In the genomic region with DNA sequence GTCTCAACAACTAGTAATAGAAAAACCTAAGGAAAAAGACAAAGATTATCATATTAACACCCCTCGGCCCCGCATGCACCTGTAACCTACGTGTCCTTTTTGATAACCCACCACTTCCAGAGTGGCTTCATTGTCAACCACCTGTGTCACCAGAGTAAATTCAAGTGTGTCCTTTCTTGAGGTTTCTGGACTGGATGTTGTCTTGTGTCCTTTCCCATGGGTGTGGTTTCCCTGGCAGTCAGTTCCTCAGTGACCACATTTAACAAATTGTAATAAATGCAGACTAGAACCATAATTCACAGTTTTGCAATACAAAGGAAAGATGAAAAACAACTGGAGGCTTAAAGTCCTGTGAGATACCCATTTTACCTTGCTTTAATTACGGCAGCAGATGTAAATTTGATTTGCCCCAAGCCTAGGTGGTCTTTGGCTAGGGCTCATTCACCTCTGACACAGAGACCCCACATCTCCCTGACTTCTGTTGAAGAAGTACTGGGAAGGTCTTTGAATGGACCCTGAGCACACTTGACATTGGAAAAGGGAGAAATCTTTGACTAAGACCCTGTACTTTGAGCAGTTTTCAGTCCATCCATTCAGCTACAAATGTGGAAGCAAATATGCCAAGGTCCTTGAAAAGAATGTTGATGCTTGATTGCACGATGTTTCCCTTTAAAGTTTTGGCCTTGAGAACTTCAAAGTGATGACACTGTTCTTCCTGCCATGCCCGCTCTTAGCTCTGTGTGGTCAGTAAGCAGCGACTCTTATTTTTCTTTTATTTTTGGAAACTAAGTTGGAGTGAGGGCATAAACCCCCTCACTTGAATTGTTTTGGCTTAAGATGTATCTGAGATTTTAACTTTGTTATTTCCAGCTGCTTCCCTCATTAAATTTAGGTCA, we compare ENCODE assay signal across 28 cellular contexts.
"Had no signal": no experiment of that assay in that cellular context is flagged by ENCODE, and none has a peak within 500 bp of the region (broad histone marks: within the 10 kb centered on the region; RNA-seq: fewer than 3 reads in every experiment).

No MANE protein-coding gene starts in this region.

- FAIRE-seq: endometrium, kidney had no signal

- H3K27ac Mint-ChIP-seq: effector memory CD8-positive, alpha-beta T cell; memory B cell; natural killer cell treated with Interleukin-12 subunit alpha and Interleukin-12 subunit beta and Interleukin-15 and Interleukin-18, amount 100 ng/mL, for 72 hours; progenitor cell of endocrine pancreas; stimulated activated effector memory CD8-positive, alpha-beta T cell treated with anti-CD3 and anti-CD28 coated beads, Interleukin-12 subunit alpha, Interleukin-12 subunit beta, amount 100 ng/mL, for 72 hours; type B pancreatic cell had no signal

- H3K27me3 ChIP-seq: gastrocnemius medialis, stomach, testis, tibial artery had no signal

- H3K4me1 Mint-ChIP-seq: stimulated activated effector memory CD8-positive, alpha-beta T cell treated with anti-CD3 and anti-CD28 coated beads, Interleukin-12 subunit alpha, Interleukin-12 subunit beta, amount 100 ng/mL, for 72 hours had no signal

- H3K4me2 ChIP-seq: smooth muscle cell had no signal

- H2AFZ ChIP-seq: parathyroid adenoma had no signal

- H3K4me3 Mint-ChIP-seq: effector memory CD8-positive, alpha-beta T cell; memory B cell; naive B cell; natural killer cell treated with Interleukin-12 subunit alpha and Interleukin-12 subunit beta and Interleukin-15 and Interleukin-18, amount 100 ng/mL, for 72 hours; neural crest cell; stimulated activated effector memory CD8-positive, alpha-beta T cell treated with anti-CD3 and anti-CD28 coated beads, Interleukin-12 subunit alpha, Interleukin-12 subunit beta, amount 100 ng/mL, for 72 hours; type B pancreatic cell had no signal

- DNase-seq: cortex of kidney; effector memory CD8-positive, alpha-beta T cell; erythroblast; foreskin fibroblast; head of caudate nucleus; kidney; mucosa of descending colon; naive B cell; stimulated activated CD4-positive, alpha-beta T cell treated with anti-CD3 and anti-CD28 coated beads, Interleukin-12 subunit alpha, Interleukin-12 subunit beta, amount 100 ng/mL, for 4 hours; stimulated activated CD4-positive, alpha-beta T cell treated with anti-CD3 and anti-CD28 coated beads, Interleukin-1b, Interleukin-23, amount 100 ng/mL, for 48 hours; stimulated activated CD4-positive, alpha-beta T cell treated with anti-CD3 and anti-CD28 coated beads, Interleukin-4, amount 100 ng/mL, for 24 hours; stimulated activated naive CD4-positive, alpha-beta T cell treated with Interleukin-2 at 50 U/mL for 16 hours; stomach; testis; tibial artery had no signal

- H3K4me3 ChIP-seq: gastrocnemius medialis, lung, mucosa of descending colon, smooth muscle cell, stomach, testis, tibial artery had no signal

- H3K36me3 Mint-ChIP-seq: natural killer cell treated with Interleukin-12 subunit alpha and Interleukin-12 subunit beta and Interleukin-15 and Interleukin-18, amount 100 ng/mL, for 72 hours; stimulated activated effector memory CD8-positive, alpha-beta T cell treated with anti-CD3 and anti-CD28 coated beads, Interleukin-12 subunit alpha, Interleukin-12 subunit beta, amount 100 ng/mL, for 72 hours; type B pancreatic cell had no signal

- H3K27me3 Mint-ChIP-seq: effector memory CD8-positive, alpha-beta T cell; memory B cell; naive B cell; natural killer cell treated with Interleukin-12 subunit alpha and Interleukin-12 subunit beta and Interleukin-15 and Interleukin-18, amount 100 ng/mL, for 72 hours; type B pancreatic cell had no signal

- H3K36me3 ChIP-seq: gastrocnemius medialis, stomach, tibial artery had no signal

- H3K79me2 ChIP-seq: parathyroid adenoma had no signal

- H3K9me3 ChIP-seq: gastrocnemius medialis, mucosa of descending colon, stomach, testis, tibial artery had no signal

- H3K27ac ChIP-seq: gastrocnemius medialis, parathyroid adenoma, stomach, testis, tibial artery had no signal

- H3K4me1 ChIP-seq: gastrocnemius medialis, parathyroid adenoma, tibial artery had no signal

- H3K9ac ChIP-seq: parathyroid adenoma had no signal

- H3K9me3 Mint-ChIP-seq: effector memory CD8-positive, alpha-beta T cell; memory B cell; naive B cell; natural killer cell treated with Interleukin-12 subunit alpha and Interleukin-12 subunit beta and Interleukin-15 and Interleukin-18, amount 100 ng/mL, for 72 hours; neural crest cell; stimulated activated effector memory CD8-positive, alpha-beta T cell treated with anti-CD3 and anti-CD28 coated beads, Interleukin-12 subunit alpha, Interleukin-12 subunit beta, amount 100 ng/mL, for 72 hours; type B pancreatic cell had no signal

- ATAC-seq: effector memory CD8-positive, alpha-beta T cell; gastrocnemius medialis; left lobe of liver; mucosa of descending colon; natural killer cell treated with Interleukin-12 subunit alpha and Interleukin-12 subunit beta and Interleukin-15 and Interleukin-18, amount 100 ng/mL, for 72 hours; sciatic nerve; stimulated activated effector memory CD8-positive, alpha-beta T cell treated with anti-CD3 and anti-CD28 coated beads, Interleukin-12 subunit alpha, Interleukin-12 subunit beta, amount 100 ng/mL, for 72 hours had no signal
